ENCODE assay signal across 15 cellular contexts in genomic region chr7:45881759-45882464, GRCh38. TPM values are rescaled to one million over a fixed set of nuclear protein-coding genes. Genes with fewer than 3 reads are reported as not detected.
DNase-seq lines count a peak whose midpoint lies in the region; ATAC-seq and TF ChIP-seq lines count a peak whose summit lies in the region.
"Had no signal": no experiment of that assay in that cellular context is flagged by ENCODE, and none has a peak within 500 bp of the region (broad histone marks: within the 10 kb centered on the region; RNA-seq: fewer than 3 reads in every experiment).

No MANE protein-coding gene starts in this region.

- intact Hi-C loops in right lobe of liver (cut with DNase I) = loop anchor here in 1 of 2 donors (10.0 kb wide), 1 partner anchor 177 kb away; no protein-coding TSS in a partner anchor
- intact Hi-C loops in Right ventricle myocardium superior (cut with DNase I) = no loop called here

- TF ChIP-seq POLR2A in right lobe of liver (IDR thresholded peaks at IDR 0.05) = peak; percentile 82

- peaks cover 0 to 53% (median 20%) of the 10 kb centered on the region in 4 donors for H3K4me1 ChIP-seq in right lobe of liver
- H3K4me1 ChIP-seq: ascending aorta, right atrium auricular region had no signal

- no peaks in the 10 kb centered on the region for H3K27me3 ChIP-seq in right lobe of liver
- H3K27me3 ChIP-seq: ascending aorta, right atrium auricular region, SJSA1 had no signal

- DNase-seq in EH (ENCODE audit: low read depth) (peak; percentile 71), NCI-H226 (peak; percentile 53), dermis microvascular lymphatic vessel endothelial cell (ENCODE audit: low read depth in 2 of 2) (peak; percentile 33 to 56), right lobe of liver (peak in 2 of 3 donors; percentile 82 to 88), NCI-H1048 (lab: John Stamatoyannopoulos, UW) (no peak), OCI-M2 (lab: John Stamatoyannopoulos, UW; ENCODE audit: unreplicated experiment) (no peak), Right ventricle myocardium superior (no peak)
- DNase-seq in stimulated activated CD4-positive, alpha-beta T cell treated with anti-CD3 and anti-CD28 coated beads, Interleukin-15, amount 100 ng/mL, for 24 hours = no peak
- DNase-seq: activated B cell treated with CpG ODN at 0.5 μM for 24 hours; activated T-cell treated with anti-CD3 and anti-CD28 coated beads, Interleukin-2, amount 50 U/mL, for 24 hours; NCI-H1105 treated with DMSO at 0.1 percent for 48 hours had no signal

- 25% methylated on average over 12 of the region's 12 CpGs for WGBS in right lobe of liver (ENCODE audit: insufficient coverage, low coverage, low lambda C conversion rate, missing lambda C conversion rate)

- H3K36me3 ChIP-seq in right lobe of liver = no peaks in the 10 kb centered on the region
- H3K36me3 ChIP-seq: ascending aorta, right atrium auricular region, SJSA1 had no signal

- peak; percentile 61 to 75 (median 68) for ATAC-seq in right lobe of liver
- no peak for ATAC-seq in Right ventricle myocardium superior (ENCODE audit: poor library complexity)

- peak overlapping the region; percentile 86 to 98 (median 97) for H3K27ac ChIP-seq in right lobe of liver
- H3K27ac ChIP-seq: ascending aorta, HL-60, right atrium auricular region, SJSA1 had no signal

- TF ChIP-seq CTCF in right lobe of liver (IDR thresholded peaks at IDR 0.05) = no peak

- no peaks in the 10 kb centered on the region for H3K9me3 ChIP-seq in right lobe of liver
- H3K9me3 ChIP-seq: SJSA1 had no signal

- H3K4me3 ChIP-seq in right lobe of liver = no peak overlapping the region
- H3K4me3 ChIP-seq: ascending aorta, right atrium auricular region, SJSA1 had no signal

RNA-seq across cellular contexts. Expression of gene IGFBP1, which starts 6.4 kb away (rescaled TPM):
- under 0.01 TPM in 1 of 2 replicates, not detected in the other for total RNA-seq in dermis microvascular lymphatic vessel endothelial cell
- 100 to 1,000 TPM in 5 of 6 experiments, 1 to 10 TPM in 1; 7.7 to 566 (median 283) TPM for total RNA-seq in right lobe of liver
- not detected for total RNA-seq in Right ventricle myocardium superior
- total RNA-seq: activated B cell treated with CpG ODN at 0.5 μM for 24 hours, ascending aorta, SJSA1 had no signal

RNA-seq across cellular contexts. Expression of gene CCDC201, which starts 9.0 kb away (rescaled TPM):
- total RNA-seq in dermis microvascular lymphatic vessel endothelial cell (not detected in 2 replicates), right lobe of liver (under 1 TPM in 1 of 6 experiments, not detected in 5; 0.07 TPM), Right ventricle myocardium superior (not detected)
- total RNA-seq: activated B cell treated with CpG ODN at 0.5 μM for 24 hours, ascending aorta, right atrium auricular region, SJSA1 had no signal

RNA-seq across cellular contexts. Expression of gene IGFBP3, which starts 39.2 kb away (rescaled TPM):
- total RNA-seq in dermis microvascular lymphatic vessel endothelial cell (1.7 and 6.4 TPM in 2 replicates), right lobe of liver (100 to 1,000 TPM in 5 of 6 experiments, 10 to 100 TPM in 1; 85.9 to 321 (median 183) TPM), Right ventricle myocardium superior (52.3 TPM)
- total RNA-seq: activated B cell treated with CpG ODN at 0.5 μM for 24 hours had no signal

Comparison
In these comparisons a context has a peak if more than half of its experiments do, and no peak if none do; other contexts are left out.
1. DNase-seq: peak in EH (single experiment), NCI-H226 (single experiment), dermis microvascular lymphatic vessel endothelial cell (2 of 2) and right lobe of liver (2 of 3); none in NCI-H1048 (single experiment), stimulated activated CD4-positive, alpha-beta T cell treated with anti-CD3 and anti-CD28 coated beads, Interleukin-15, amount 100 ng/mL, for 24 hours (single experiment), OCI-M2 (single experiment) and Right ventricle myocardium superior (single experiment).